34 cellular contexts compared by ENCODE assay signal in the genomic region with DNA sequence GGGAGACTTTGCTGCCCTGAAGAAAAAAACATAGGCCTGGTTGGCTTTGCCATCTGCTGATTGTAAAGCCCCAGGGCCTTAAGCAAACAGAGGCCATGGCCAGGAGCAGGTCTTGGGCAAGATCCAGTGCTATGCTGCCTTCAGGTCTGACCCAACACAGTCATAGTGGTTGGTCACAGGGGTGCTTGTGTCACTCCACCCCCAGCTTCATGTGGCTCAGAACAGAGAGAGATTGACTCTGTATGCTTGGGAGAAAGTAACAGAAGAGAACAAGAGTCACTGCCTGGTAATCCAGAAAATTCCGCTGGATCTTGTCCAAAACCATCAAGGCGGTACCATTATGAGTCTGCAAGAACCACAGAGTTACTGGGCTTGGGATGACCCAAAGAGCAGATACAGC. TPM values are rescaled to one million over a fixed set of nuclear protein-coding genes. Genes with fewer than 3 reads are reported as not detected.
DNase-seq lines count a peak whose midpoint lies in the region; ATAC-seq, FAIRE-seq and TF ChIP-seq lines count a peak whose summit lies in the region.
"Had no signal": no experiment of that assay in that cellular context is flagged by ENCODE, and none has a peak within 500 bp of the region (broad histone marks: within the 10 kb centered on the region; RNA-seq: fewer than 3 reads in every experiment).

No MANE protein-coding gene starts in this region.

- H3K9ac ChIP-seq in astrocyte (ENCODE audit: low read length) = no peak overlapping the region
- H3K9ac ChIP-seq in trophoblast cell (ENCODE audit: low read length) = no peak overlapping the region

- H2AFZ ChIP-seq in astrocyte (ENCODE audit: low read depth, low read length) (no peak overlapping the region), trophoblast cell (ENCODE audit: insufficient read depth, low read length, poor library complexity) (no peak overlapping the region)

- H4K12ac ChIP-seq in trophoblast cell (ENCODE audit: low read depth, low read length) = no peak overlapping the region

- no peak overlapping the region for H3K4me2 ChIP-seq in astrocyte (ENCODE audit: low read length)
- no peak overlapping the region for H3K4me2 ChIP-seq in trophoblast cell (ENCODE audit: low read length)

- H3K27ac ChIP-seq in astrocyte (ENCODE audit: low read depth, low read length) (no peak overlapping the region), trophoblast cell (ENCODE audit: low read depth, low read length) (no peak overlapping the region), tibial artery (no peak overlapping the region), dorsolateral prefrontal cortex (no peak overlapping the region)
- H3K27ac ChIP-seq: esophagus squamous epithelium, neutrophil, SJCRH30, spleen, WERI-Rb-1 had no signal

- FAIRE-seq in astrocyte (lab: Jason Lieb, UNC) = no peak
- FAIRE-seq: HTR-8/SVneo had no signal

- H4K91ac ChIP-seq in trophoblast cell (ENCODE audit: low read depth, low read length) = peak overlapping the region; percentile 22

- H3K79me2 ChIP-seq in astrocyte (ENCODE audit: insufficient read depth, low read length) = no peaks in the 10 kb centered on the region
- H3K79me2 ChIP-seq in trophoblast cell (ENCODE audit: control insufficient read depth, insufficient read depth, low read length, poor library complexity) = no peaks in the 10 kb centered on the region

- TF ChIP-seq CTCF in astrocyte (IDR thresholded peaks at IDR 0.05; ENCODE audit: insufficient read depth, low read depth, low read length) (no peak), tibial artery (IDR thresholded peaks at IDR 0.05) (no peak), glutamatergic neuron (IDR thresholded peaks at IDR 0.05; ENCODE audit: partially characterized antibody, unreplicated experiment) (no peak), dorsolateral prefrontal cortex (IDR thresholded peaks at IDR 0.05 in 54 of 56, conservative IDR thresholded peaks at IDR 0.05 in 2 of 56; ENCODE audit: low read depth in 1 of 56, partially characterized antibody in 56 of 56) (no peak)

- H3K79me1 ChIP-seq in trophoblast cell (ENCODE audit: low read length) = peaks cover 2% of the 10 kb centered on the region

- no peaks in the 10 kb centered on the region for H3K36me3 Mint-ChIP-seq in astrocyte (ENCODE audit: low read depth, unreplicated experiment)
- H3K36me3 Mint-ChIP-seq in glutamatergic neuron (ENCODE audit: unreplicated experiment) = no peaks in the 10 kb centered on the region
- H3K36me3 Mint-ChIP-seq: CD8-positive, alpha-beta memory T cell had no signal

- H3K27me3 Mint-ChIP-seq in astrocyte (ENCODE audit: low read depth, unreplicated experiment) (peaks cover 5% of the 10 kb centered on the region), glutamatergic neuron (ENCODE audit: unreplicated experiment) (no peaks in the 10 kb centered on the region)

- H4K20me1 ChIP-seq in astrocyte (ENCODE audit: insufficient read depth, low read length) = no peaks in the 10 kb centered on the region

- H3K14ac ChIP-seq in trophoblast cell (ENCODE audit: low read length) = no peak overlapping the region

- no peak overlapping the region for H3K4me3 Mint-ChIP-seq in astrocyte (ENCODE audit: unreplicated experiment)
- no peak overlapping the region for H3K4me3 Mint-ChIP-seq in glutamatergic neuron (ENCODE audit: unreplicated experiment)
- H3K4me3 Mint-ChIP-seq: CD8-positive, alpha-beta memory T cell; endodermal cell; stimulated activated naive CD8-positive, alpha-beta T cell treated with anti-CD3 and anti-CD28 coated beads, Interleukin-15, Interleukin-2, amounts not matched to agents 100 ng/mL and 50 ng/mL, for 24 hours had no signal

- H3K4me1 ChIP-seq in astrocyte (ENCODE audit: insufficient read depth, low read length) (no peaks in the 10 kb centered on the region), trophoblast cell (ENCODE audit: control insufficient read depth in 1 of 2, insufficient read depth in 2 of 2, low read length in 2 of 2) (no peaks in the 10 kb centered on the region), tibial artery (no peaks in the 10 kb centered on the region)
- H3K4me1 ChIP-seq: BE2C, esophagus squamous epithelium, SJCRH30, spleen had no signal

- H3K9me3 ChIP-seq in astrocyte (ENCODE audit: insufficient read depth, low read depth, low read length) = no peaks in the 10 kb centered on the region
- H3K9me3 ChIP-seq in trophoblast cell (ENCODE audit: insufficient read depth, low read depth, low read length) = no peaks in the 10 kb centered on the region
- no peaks in the 10 kb centered on the region for H3K9me3 ChIP-seq in tibial artery
- H3K9me3 ChIP-seq: BE2C, esophagus squamous epithelium, MG63, neutrophil, SJCRH30, spleen had no signal

- DNase-seq in ELR (ENCODE audit: low read depth) (peak; percentile 36), astrocyte (ENCODE audit: low read depth) (peak; percentile 2), fibroblast of peridontal ligament (ENCODE audit: extremely low read depth) (peak; percentile 41), trophoblast cell (peak; percentile 76 to 86), tibial artery (no peak), glutamatergic neuron (no peak), dorsolateral prefrontal cortex (no peak)
- DNase-seq: activated CD4-positive, alpha-beta T cell treated with anti-CD3 and anti-CD28 coated beads for 4 hours; activated naive CD4-positive, alpha-beta T cell treated with anti-CD3 and anti-CD28 coated beads, Interleukin-2, amount 50 U/mL, for 16 hours; amniotic stem cell; BE2C; caudate nucleus; CD8-positive, alpha-beta memory T cell; cortex of kidney; endodermal cell; esophagus squamous epithelium; left ventricle myocardium superior; MG63; NCI-H1105; NCI-H187; NCI-H2171; NCI-H82; posterior cingulate gyrus; right cardiac atrium; SJCRH30; spleen; stimulated activated CD8-positive, alpha-beta memory T cell treated with anti-CD3 and anti-CD28 coated beads, Interleukin-4, amount 100 ng/mL, for 48 hours; SW 1271; WERI-Rb-1 had no signal

- H2BK5ac ChIP-seq in trophoblast cell (ENCODE audit: low read depth, low read length, poor library complexity) = no peak overlapping the region

- WGBS in trophoblast cell (ENCODE audit: extremely low coverage, insufficient coverage, insufficient read length) = no CpG with 5 or more reads among the region's 2 CpGs

- H3K27me3 ChIP-seq in astrocyte (ENCODE audit: insufficient read depth, low read length) = no peaks in the 10 kb centered on the region
- no peaks in the 10 kb centered on the region for H3K27me3 ChIP-seq in trophoblast cell (ENCODE audit: insufficient read depth, low read length)
- no peaks in the 10 kb centered on the region for H3K27me3 ChIP-seq in tibial artery
- no peaks in the 10 kb centered on the region for H3K27me3 ChIP-seq in dorsolateral prefrontal cortex
- H3K27me3 ChIP-seq: BE2C, esophagus squamous epithelium, MG63, neutrophil, SJCRH30, spleen had no signal

- H2AK5ac ChIP-seq in trophoblast cell (ENCODE audit: low read length) = no peak overlapping the region

- H4K8ac ChIP-seq in trophoblast cell (ENCODE audit: low read depth, low read length) = no peak overlapping the region

- intact Hi-C loops in tibial artery (cut with DNase I; ENCODE audit: low total_unique reads) = loop anchor here (10.0 kb wide), 1 partner anchor 154 kb away; a partner anchor contains a TSS
- intact Hi-C loops in dorsolateral prefrontal cortex (cut with DNase I) = loop anchor here in 1 of 2 donors (10.0 kb wide), 1 partner anchor 154 kb away; a partner anchor contains a TSS

- H3K23ac ChIP-seq in trophoblast cell (ENCODE audit: low read length) = no peak overlapping the region

- no peak overlapping the region for H3K27ac Mint-ChIP-seq in astrocyte (ENCODE audit: unreplicated experiment)
- no peak overlapping the region for H3K27ac Mint-ChIP-seq in glutamatergic neuron (ENCODE audit: unreplicated experiment)
- H3K27ac Mint-ChIP-seq: activated T-helper 2 cell treated with anti-CD3 and anti-CD28 coated beads, Interferon-gamma antibody, Interleukin-2, Interleukin-4, amounts not matched to agents 10 μg/mL and 5 μg/mL and 100 μg/mL, durations not matched to agents 14 hours and 24 hours and 36 hours; CD8-positive, alpha-beta memory T cell; endodermal cell; stimulated activated naive CD8-positive, alpha-beta T cell treated with anti-CD3 and anti-CD28 coated beads, Interleukin-15, Interleukin-2, amounts not matched to agents 100 ng/mL and 50 ng/mL, for 24 hours had no signal

- no peak overlapping the region for H2BK12ac ChIP-seq in trophoblast cell (ENCODE audit: low read length)

- H3K4me3 ChIP-seq in astrocyte (ENCODE audit: insufficient read depth, low read depth, low read length) (no peak overlapping the region), trophoblast cell (ENCODE audit: low read depth, low read length) (no peak overlapping the region), tibial artery (no peak overlapping the region), dorsolateral prefrontal cortex (no peak overlapping the region)
- H3K4me3 ChIP-seq: esophagus squamous epithelium, MG63, SJCRH30, spleen had no signal

- no peak overlapping the region for H3K4ac ChIP-seq in trophoblast cell (ENCODE audit: low read depth, low read length)

- H2BK120ac ChIP-seq in trophoblast cell (ENCODE audit: insufficient read depth, low read length, poor library complexity) = no peak overlapping the region

- H3K18ac ChIP-seq in trophoblast cell (ENCODE audit: low read length) = no peak overlapping the region

- ATAC-seq in GM21723 (IDR thresholded peaks at IDR 0.05; ENCODE audit: unreplicated experiment) = no peak
- ATAC-seq: left ventricle myocardium superior, right cardiac atrium had no signal

- H3K36me3 ChIP-seq in astrocyte (ENCODE audit: insufficient read depth, low read length) = no peaks in the 10 kb centered on the region
- H3K36me3 ChIP-seq in trophoblast cell (ENCODE audit: control insufficient read depth in 1 of 2, insufficient read depth in 2 of 2, low read length in 2 of 2) = no peaks in the 10 kb centered on the region
- H3K36me3 ChIP-seq in tibial artery = no peaks in the 10 kb centered on the region
- H3K36me3 ChIP-seq: BE2C, esophagus squamous epithelium, MG63, neutrophil, SJCRH30, spleen, WERI-Rb-1 had no signal

- peaks cover 4% of the 10 kb centered on the region for H3K9me3 Mint-ChIP-seq in astrocyte (ENCODE audit: unreplicated experiment)
- no peaks in the 10 kb centered on the region for H3K9me3 Mint-ChIP-seq in glutamatergic neuron (ENCODE audit: unreplicated experiment)
- H3K9me3 Mint-ChIP-seq: activated T-helper 2 cell treated with anti-CD3 and anti-CD28 coated beads, Interferon-gamma antibody, Interleukin-2, Interleukin-4, amounts not matched to agents 10 μg/mL and 5 μg/mL and 100 μg/mL, durations not matched to agents 14 hours and 24 hours and 36 hours; CD8-positive, alpha-beta memory T cell; stimulated activated naive CD8-positive, alpha-beta T cell treated with anti-CD3 and anti-CD28 coated beads, Interleukin-15, Interleukin-2, amounts not matched to agents 100 ng/mL and 50 ng/mL, for 24 hours had no signal

- H3K4me1 Mint-ChIP-seq in astrocyte (ENCODE audit: low read depth, unreplicated experiment) = no peaks in the 10 kb centered on the region
- no peaks in the 10 kb centered on the region for H3K4me1 Mint-ChIP-seq in glutamatergic neuron (ENCODE audit: low read depth, unreplicated experiment)
- H3K4me1 Mint-ChIP-seq: CD8-positive, alpha-beta memory T cell; endodermal cell had no signal

RNA-seq across cellular contexts. Expression of a gene that starts 24.4 kb away (rescaled TPM):
- total RNA-seq in astrocyte (63.1 and 69.0 TPM in 2 replicates), glutamatergic neuron (ENCODE audit: unreplicated experiment) (107 TPM), dorsolateral prefrontal cortex (10 to 100 TPM; 33.7 to 73.2 (median 51.5) TPM)
- polyA plus RNA-seq in trophoblast cell (2013) = 61.0 and 62.1 TPM in 2 replicates

Comparison
In these comparisons a context has a peak if more than half of its experiments do, and no peak if none do; other contexts are left out.
1. DNase-seq: peak in ELR (single experiment), astrocyte (single experiment), fibroblast of peridontal ligament (single experiment) and trophoblast cell (2 of 2); none in tibial artery (0 of 2), glutamatergic neuron (single experiment) and dorsolateral prefrontal cortex (0 of 10).